8 cellular contexts compared by ENCODE assay signal in genomic region chr22:22802346-22802970, GRCh38.
DNase-seq lines count a peak whose midpoint lies in the region; ATAC-seq and TF ChIP-seq lines count a peak whose summit lies in the region.

No MANE protein-coding gene starts in this region.

- no peak overlapping the region for H2AFZ ChIP-seq in OCI-LY1 (ENCODE audit: low read length)

- no peak overlapping the region for H3K4me3 ChIP-seq in OCI-LY1 (ENCODE audit: low read depth, low read length, poor library complexity, severe bottlenecking)
- no peak overlapping the region for H3K4me3 ChIP-seq in fibroblast of mammary gland (ENCODE audit: control insufficient read depth, low read depth, low read length)

- no peaks in the 10 kb centered on the region for H3F3A ChIP-seq in OCI-LY1 (ENCODE audit: insufficient read depth, low read length)

- H4K20me1 ChIP-seq in OCI-LY1 (ENCODE audit: insufficient read depth, low read length) = no peaks in the 10 kb centered on the region

- H3K9me3 ChIP-seq in OCI-LY1 (ENCODE audit: low read length) = no peaks in the 10 kb centered on the region

- no peaks in the 10 kb centered on the region for H3K9me2 ChIP-seq in OCI-LY1 (ENCODE audit: low read depth, low read length)

- H3K27me3 ChIP-seq in OCI-LY1 (ENCODE audit: insufficient read depth, low read length) = no peaks in the 10 kb centered on the region

- peak overlapping the region; percentile 32 for H3K27ac ChIP-seq in OCI-LY1 (ENCODE audit: low read depth, low read length, poor library complexity, severe bottlenecking)

- no peaks in the 10 kb centered on the region for H3K79me2 ChIP-seq in OCI-LY1 (ENCODE audit: insufficient read depth, low read length)

- peaks cover 37% of the 10 kb centered on the region for H3K4me1 ChIP-seq in OCI-LY1 (ENCODE audit: insufficient read depth, low read length, severe bottlenecking)

- DNase-seq in stimulated activated naive CD4-positive, alpha-beta T cell (lab: John Stamatoyannopoulos, UW) = peak in 4 of 6 experiments; percentile 11 to 41 (median 25)
- no peak for DNase-seq in stimulated activated naive CD4-positive, alpha-beta T cell treated with Interleukin-2 at 50 U/mL for 16 hours (lab: John Stamatoyannopoulos, UW)
- peak; percentile 14 for DNase-seq in fibroblast of mammary gland (ENCODE audit: low read depth)
- no peak for DNase-seq in NCI-H1105 (lab: John Stamatoyannopoulos, UW)
- DNase-seq in NCI-H2171 (lab: John Stamatoyannopoulos, UW) = no peak

- no peaks in the 10 kb centered on the region for H3K36me3 ChIP-seq in OCI-LY1 (ENCODE audit: insufficient read depth, low read length)

- no peak overlapping the region for H3K4me2 ChIP-seq in OCI-LY1 (ENCODE audit: low read length)

- peak; percentile 71 for TF ChIP-seq CTCF in OCI-LY1 (IDR thresholded peaks at IDR 0.05; ENCODE audit: low read length)
- peak; percentile 40 for TF ChIP-seq CTCF in fibroblast of mammary gland (conservative IDR thresholded peaks at IDR 0.05; ENCODE audit: control insufficient read depth, insufficient read depth, low read depth, low read length)

- no peak overlapping the region; the same call in 1 of the 2 replicates for H3K9ac ChIP-seq in OCI-LY1 (ENCODE audit: low read length)

- no peak for ATAC-seq in HG02798 (IDR thresholded peaks at IDR 0.05; ENCODE audit: poor library complexity, unreplicated experiment)
- ATAC-seq in GM18858 (IDR thresholded peaks at IDR 0.05; ENCODE audit: unreplicated experiment) = no peak

Comparison
In these comparisons a context has a peak if more than half of its experiments do, and no peak if none do; other contexts are left out.
1. DNase-seq: peak in stimulated activated naive CD4-positive, alpha-beta T cell (4 of 6) and fibroblast of mammary gland (single experiment); none in stimulated activated naive CD4-positive, alpha-beta T cell treated with Interleukin-2 at 50 U/mL for 16 hours (single experiment), NCI-H1105 (single experiment) and NCI-H2171 (single experiment).